ENCODE assay signal across 11 cellular contexts in genomic region chr14:91257328-91258020, GRCh38. TPM values are rescaled to one million over a fixed set of nuclear protein-coding genes. Genes with fewer than 3 reads are reported as not detected.
DNase-seq lines count a peak whose midpoint lies in the region; ATAC-seq, FAIRE-seq and TF ChIP-seq lines count a peak whose summit lies in the region.
"Had no signal": no experiment of that assay in that cellular context is flagged by ENCODE, and none has a peak within 500 bp of the region (broad histone marks: within the 10 kb centered on the region; RNA-seq: fewer than 3 reads in every experiment).

No MANE protein-coding gene starts in this region.

- H3K27ac Mint-ChIP-seq in activated CD8-positive, alpha-beta memory T cell treated with anti-CD3 and anti-CD28 coated beads, Interleukin-2, amount 10 ng/mL, durations not matched to agents 7 days and 5 days: peak overlapping the region; percentile 68
- peak overlapping the region; percentile 2 for H3K27ac Mint-ChIP-seq in stimulated activated memory B cell treated with anti-CD40 and anti-IgM and Interleukin-4, amounts not matched to agents 10 μg/mL and 1 μg/mL and 100 μg/mL, for 72 hours

- FAIRE-seq in urothelium cell line (lab: Jason Lieb, UNC): no peak

- H3K9me3 Mint-ChIP-seq in activated CD8-positive, alpha-beta memory T cell treated with anti-CD3 and anti-CD28 coated beads, Interleukin-2, amount 10 ng/mL, durations not matched to agents 7 days and 5 days (ENCODE audit: low read depth): no peaks in the 10 kb centered on the region
- peaks cover 3% of the 10 kb centered on the region for H3K9me3 Mint-ChIP-seq in stimulated activated memory B cell treated with anti-CD40 and anti-IgM and Interleukin-4, amounts not matched to agents 10 μg/mL and 1 μg/mL and 100 μg/mL, for 72 hours
- H3K9me3 Mint-ChIP-seq: neural crest cell had no signal

- POLR2A ChIA-PET in OCI-LY7 (lab: Charles Lee): interaction anchor here (0.9 to 1.7 kb wide), 3 partner anchors 9 to 13 kb away, joined by 3 to 5 read pairs (median 4); partner anchors contain the start of gene GPR68

- H3K4me2 ChIP-seq in OCI-LY7 (ENCODE audit: low read length): no peak overlapping the region

- H3K27me3 Mint-ChIP-seq in activated CD8-positive, alpha-beta memory T cell treated with anti-CD3 and anti-CD28 coated beads, Interleukin-2, amount 10 ng/mL, durations not matched to agents 7 days and 5 days: no peaks in the 10 kb centered on the region
- H3K27me3 Mint-ChIP-seq in stimulated activated memory B cell treated with anti-CD40 and anti-IgM and Interleukin-4, amounts not matched to agents 10 μg/mL and 1 μg/mL and 100 μg/mL, for 72 hours: no peaks in the 10 kb centered on the region

- no peaks in the 10 kb centered on the region for H3K36me3 ChIP-seq in OCI-LY7 (ENCODE audit: insufficient read depth, low read length)

- H3K36me3 Mint-ChIP-seq in activated CD8-positive, alpha-beta memory T cell treated with anti-CD3 and anti-CD28 coated beads, Interleukin-2, amount 10 ng/mL, durations not matched to agents 7 days and 5 days: peaks cover 2% of the 10 kb centered on the region
- H3K36me3 Mint-ChIP-seq in stimulated activated memory B cell treated with anti-CD40 and anti-IgM and Interleukin-4, amounts not matched to agents 10 μg/mL and 1 μg/mL and 100 μg/mL, for 72 hours: no peaks in the 10 kb centered on the region

- H3K4me1 Mint-ChIP-seq in activated CD8-positive, alpha-beta memory T cell treated with anti-CD3 and anti-CD28 coated beads, Interleukin-2, amount 10 ng/mL, durations not matched to agents 7 days and 5 days: peaks cover 65% of the 10 kb centered on the region
- H3K4me1 Mint-ChIP-seq in stimulated activated memory B cell treated with anti-CD40 and anti-IgM and Interleukin-4, amounts not matched to agents 10 μg/mL and 1 μg/mL and 100 μg/mL, for 72 hours: peaks cover 28% of the 10 kb centered on the region

- H3K4me1 ChIP-seq in OCI-LY7 (ENCODE audit: insufficient read depth, low read length, poor library complexity, severe bottlenecking): peaks cover 48% of the 10 kb centered on the region

- H3K9me2 ChIP-seq in OCI-LY7 (ENCODE audit: insufficient read depth, low read length): no peaks in the 10 kb centered on the region

- H3K4me3 Mint-ChIP-seq in activated CD8-positive, alpha-beta memory T cell treated with anti-CD3 and anti-CD28 coated beads, Interleukin-2, amount 10 ng/mL, durations not matched to agents 7 days and 5 days: no peak overlapping the region
- no peak overlapping the region for H3K4me3 Mint-ChIP-seq in stimulated activated memory B cell treated with anti-CD40 and anti-IgM and Interleukin-4, amounts not matched to agents 10 μg/mL and 1 μg/mL and 100 μg/mL, for 72 hours

- no peak for TF ChIP-seq CTCF in OCI-LY7 (conservative IDR thresholded peaks at IDR 0.05; ENCODE audit: low read length)

- intact Hi-C loops in OCI-LY7 (cut with micrococcal nuclease; ENCODE audit: unreplicated experiment): no loop called here

- H3K79me2 ChIP-seq in OCI-LY7 (ENCODE audit: insufficient read depth, low read depth, low read length): no peaks in the 10 kb centered on the region

- CTCF ChIA-PET in activated CD8-positive, alpha-beta memory T cell treated with anti-CD3 and anti-CD28 coated beads, Interleukin-2, amount 10 ng/mL, durations not matched to agents 7 days and 5 days (lab: Charles Lee): interaction anchor here (0.9 to 2.5 kb wide), 5 partner anchors 77 to 355 kb away, joined by 3 to 10 read pairs (median 5); no protein-coding TSS in a partner anchor
- CTCF ChIA-PET in OCI-LY7 (lab: Charles Lee; ENCODE audit: unreplicated experiment): no interaction called here

- H2AFZ ChIP-seq in OCI-LY7 (ENCODE audit: low read length): peak overlapping the region; percentile 50; the same call in 1 of the 2 replicates

- no peaks in the 10 kb centered on the region for H4K20me1 ChIP-seq in OCI-LY7 (ENCODE audit: insufficient read depth, low read length)

- ATAC-seq in activated CD8-positive, alpha-beta memory T cell treated with anti-CD3 and anti-CD28 coated beads, Interleukin-2, amount 10 ng/mL, durations not matched to agents 7 days and 5 days: no peak
- ATAC-seq in stimulated activated memory B cell treated with anti-CD40 and anti-IgM and Interleukin-4, amounts not matched to agents 10 μg/mL and 1 μg/mL and 100 μg/mL, for 72 hours: no peak

- H3K27ac ChIP-seq in OCI-LY7 (ENCODE audit: low read depth, low read length, poor library complexity, severe bottlenecking) (no peak overlapping the region), epithelial cell of prostate (peak overlapping the region; percentile 82)

- no peaks in the 10 kb centered on the region for H3K9me3 ChIP-seq in OCI-LY7 (ENCODE audit: low read length)

- BruUV-seq in OCI-LY7 (replicated peaks; lab: Mats Ljungman, UMichigan): no TSS peak

- DNase-seq in activated CD8-positive, alpha-beta memory T cell treated with anti-CD3 and anti-CD28 coated beads, Interleukin-2, amount 10 ng/mL, durations not matched to agents 7 days and 5 days: no peak
- DNase-seq in activated CD8-positive, alpha-beta memory T cell treated with anti-CD3 and anti-CD28 coated beads for 24 hours: no peak
- DNase-seq in OCI-LY7 (ENCODE audit: low spot score): no peak
- DNase-seq in epithelial cell of prostate (ENCODE audit: low read depth, low spot score): no peak
- no peak for DNase-seq in urothelium cell line (ENCODE audit: low spot score)
- DNase-seq in SKM-1 (lab: John Stamatoyannopoulos, UW; ENCODE audit: unreplicated experiment): no peak
- no peak for DNase-seq in DMS114 treated with DMSO at 0.1 percent for 48 hours (lab: John Stamatoyannopoulos, UW; ENCODE audit: unreplicated experiment)
- DNase-seq: activated CD4-positive, alpha-beta T cell treated with anti-CD3 and anti-CD28 coated beads for 1 hour; Karpas-422 had no signal

- H3K4me3 ChIP-seq in OCI-LY7 (ENCODE audit: low read depth, low read length, poor library complexity, severe bottlenecking): no peak overlapping the region

RNA-seq across cellular contexts. Expression of gene GPR68, which starts 13.0 kb away (rescaled TPM):
- 10 to 100 TPM; 44.5 to 48.0 TPM for total RNA-seq in activated CD8-positive, alpha-beta memory T cell treated with anti-CD3 and anti-CD28 coated beads, Interleukin-2, amount 10 ng/mL, durations not matched to agents 7 days and 5 days
- total RNA-seq in OCI-LY7 (2014; rRNA removed; shearing (Covaris generic)): 0.13 and 0.85 TPM in 2 replicates
- total RNA-seq in OCI-LY7 (2022): 0.41 and 0.84 TPM in 2 replicates

Comparison
In these comparisons a context has a peak if more than half of its experiments do, and no peak if none do; other contexts are left out.
1. RNA of gene GPR68, which starts 13.0 kb away (total RNA-seq): 44.5 to 48.0 TPM in activated CD8-positive, alpha-beta memory T cell treated with anti-CD3 and anti-CD28 coated beads, Interleukin-2, amount 10 ng/mL, durations not matched to agents 7 days and 5 days; 0.13 to 0.85 TPM in OCI-LY7; every median in the first group is over 10 times any median in the second.